ENCODE assay signal across 8 cellular contexts in the genomic region with DNA sequence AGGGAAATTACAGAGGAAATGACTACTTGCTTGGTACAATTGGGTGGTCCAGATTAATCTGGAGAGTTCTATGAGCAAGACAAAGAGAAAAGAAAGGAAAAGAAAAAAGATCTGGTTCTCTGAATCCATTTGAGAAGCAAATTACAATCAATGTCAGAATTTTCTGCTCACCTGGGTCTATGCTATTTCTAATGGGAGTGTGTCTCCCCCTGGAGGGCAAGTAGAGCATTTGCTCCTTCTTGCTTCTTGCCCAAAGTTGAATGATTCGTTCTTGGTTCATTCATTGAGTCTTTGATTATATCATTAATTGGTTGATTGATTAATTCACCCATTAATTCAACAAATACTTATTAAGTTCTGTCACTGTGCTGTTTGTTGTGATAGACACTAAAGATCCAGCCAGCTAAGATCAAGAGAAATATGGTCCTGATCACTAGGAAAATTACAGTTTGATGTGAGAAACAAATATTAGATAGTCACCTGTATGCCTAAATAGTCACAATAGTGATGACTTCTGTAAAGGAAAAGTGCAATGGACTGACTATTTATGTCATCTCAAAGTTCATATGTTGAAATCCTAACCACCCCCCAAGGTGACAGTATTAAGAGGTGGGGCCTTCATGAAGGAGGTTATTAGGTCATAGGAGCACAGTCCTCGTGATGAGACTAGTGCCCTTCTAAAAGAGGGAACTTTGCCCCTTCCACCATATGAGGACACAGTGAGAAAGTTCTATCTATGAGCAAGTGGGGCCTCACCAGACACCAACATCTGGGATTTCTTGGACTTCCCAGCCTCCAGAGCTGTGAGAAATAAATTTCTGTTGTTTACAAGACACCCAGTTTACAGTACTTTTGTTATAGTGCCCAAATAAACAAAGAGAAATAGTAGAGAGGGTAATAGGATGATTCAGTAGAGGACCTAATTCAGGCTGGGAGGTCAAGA. TPM values are rescaled to one million over a fixed set of nuclear protein-coding genes. Genes with fewer than 3 reads are reported as not detected.
DNase-seq lines count a peak whose midpoint lies in the region; ATAC-seq, FAIRE-seq and TF ChIP-seq lines count a peak whose summit lies in the region.

No MANE protein-coding gene starts in this region.

- H3K27me3 ChIP-seq in HAP-1 (ENCODE audit: low read depth): no peaks in the 10 kb centered on the region
- no peaks in the 10 kb centered on the region for H3K27me3 ChIP-seq in pancreas

- H3K9me3 ChIP-seq in HAP-1 (no peaks in the 10 kb centered on the region), pancreas (no peaks in the 10 kb centered on the region)

- H3K4me1 ChIP-seq in HAP-1 (peaks cover 15% of the 10 kb centered on the region), pancreas (no peaks in the 10 kb centered on the region)

- intact Hi-C loops in pancreas (cut with DNase I): loop anchor here in 1 of 3 donors (10.0 kb wide), 1 partner anchor 211 kb away; no protein-coding TSS in a partner anchor

- in situ Hi-C loops in HAP-1 (cut with MboI; ENCODE audit: low sequenced_read_pairs): loop anchor here (10.0 kb wide), 1 partner anchor 451 kb away; no protein-coding TSS in a partner anchor

- H3K36me3 ChIP-seq in HAP-1 (replicated peaks) (no peaks in the 10 kb centered on the region), pancreas (no peaks in the 10 kb centered on the region)

- H3K27ac ChIP-seq in pancreas: no peak overlapping the region

- H3K4me3 ChIP-seq in HAP-1: no peak overlapping the region
- H3K4me3 ChIP-seq in fibroblast of pulmonary artery (replicated peaks; ENCODE audit: low read depth, low read length): no peak overlapping the region
- no peak overlapping the region for H3K4me3 ChIP-seq in pancreas

- ATAC-seq in pancreas (peak in 3 of 4 donors; percentile 79 to 88 (median 86)), omental fat pad (ENCODE audit: low FRiP score) (no peak)

- 6 to 10% methylated on average over 2 of the region's 2 CpGs for WGBS in pancreas, 2 donors

- DNase-seq in D721Med (ENCODE audit: insufficient read length, low spot score) (no peak), HAP-1 (ENCODE audit: low spot score in 2 of 2) (peak; percentile 69 to 71), NCI-H446 treated with DMSO at 0.1 percent for 48 hours (lab: John Stamatoyannopoulos, UW) (peak; percentile 1), fibroblast of pulmonary artery (ENCODE audit: low read depth) (peak; percentile 82), pancreas (peak in 3 of 6 donors; percentile 16 to 36 (median 30)), omental fat pad (ENCODE audit: low spot score) (no peak)
- peak; percentile 37 for DNase-seq in activated CD8-positive, alpha-beta memory T cell treated with anti-CD3 and anti-CD28 coated beads, Interleukin-2, amount 50 U/mL, for 1 hour (ENCODE audit: extremely low read depth)
- no peak for DNase-seq in NK-92 treated with Interleukin-12 subunit alpha and Interleukin-12 subunit beta, amount 100 ng/mL, for 24 hours (lab: John Stamatoyannopoulos, UW)

- no peak for FAIRE-seq in D721Med (lab: Jason Lieb, UNC)
- FAIRE-seq in pancreas (lab: Jason Lieb, UNC): peak; percentile 89

- peak; percentile 91 for TF ChIP-seq CTCF in D721Med (IDR thresholded peaks at IDR 0.05; ENCODE audit: insufficient read depth, missing control alignments)
- peak; percentile 99 for TF ChIP-seq CTCF in fibroblast of pulmonary artery (IDR thresholded peaks at IDR 0.05; ENCODE audit: low read length, missing control alignments)
- TF ChIP-seq CTCF in pancreas (IDR thresholded peaks at IDR 0.05): peak; percentile 64 to 88 (median 83)
- TF ChIP-seq CTCF in omental fat pad (IDR thresholded peaks at IDR 0.05): peak in 1 of 3 donors; percentile 79

RNA-seq across cellular contexts. Expression of a gene that starts 8.0 kb away (rescaled TPM):
- total RNA-seq in pancreas (10 to 100 TPM; 17.6 to 27.6 (median 20.7) TPM), omental fat pad (10 to 100 TPM; 13.7 to 32.0 (median 22.3) TPM)
- polyA plus RNA-seq in pancreas: 10 to 100 TPM in 1 of 2 donors, 1 to 10 TPM in 1; 8.1 to 17.0 TPM

RNA-seq across cellular contexts. Expression of a gene that starts 18.1 kb away (rescaled TPM):
- total RNA-seq in pancreas: under 1 TPM; 0.16 to 0.76 (median 0.34) TPM
- polyA plus RNA-seq in pancreas: 1 to 10 TPM in 1 of 2 donors, under 1 TPM in 1; 0.61 to 3.1 TPM
- under 1 TPM; 0.24 to 0.63 (median 0.42) TPM for total RNA-seq in omental fat pad

RNA-seq across cellular contexts. Expression of a gene that starts 37.7 kb away (rescaled TPM):
- total RNA-seq in pancreas (not detected), omental fat pad (not detected)
- polyA plus RNA-seq in pancreas: not detected

RNA-seq across cellular contexts. Expression of a gene that starts 46.2 kb away (rescaled TPM):
- 10 to 100 TPM in 4 of 6 donors, 1 to 10 TPM in 2; 7.0 to 23.1 (median 11.3) TPM for total RNA-seq in pancreas
- polyA plus RNA-seq in pancreas: 10 to 100 TPM in 1 of 2 donors, 1 to 10 TPM in 1; 9.9 to 27.5 TPM
- total RNA-seq in omental fat pad: 10 to 100 TPM; 24.1 to 47.7 (median 31.3) TPM

RNA-seq across cellular contexts. Expression of a gene that starts 59.5 kb away (rescaled TPM):
- 1 to 10 TPM; 6.8 to 8.9 (median 7.4) TPM for total RNA-seq in pancreas
- 1 to 10 TPM; 1.9 to 3.4 TPM for polyA plus RNA-seq in pancreas
- total RNA-seq in omental fat pad: 10 to 100 TPM; 13.6 to 23.0 (median 18.2) TPM

Comparison
In these comparisons a context has a peak if more than half of its experiments do, and no peak if none do; other contexts are left out.
1. DNase-seq: peak in HAP-1 (2 of 2), NCI-H446 treated with DMSO at 0.1 percent for 48 hours (single experiment), activated CD8-positive, alpha-beta memory T cell treated with anti-CD3 and anti-CD28 coated beads, Interleukin-2, amount 50 U/mL, for 1 hour (single experiment) and fibroblast of pulmonary artery (single experiment); none in D721Med (single experiment), omental fat pad (single experiment) and NK-92 treated with Interleukin-12 subunit alpha and Interleukin-12 subunit beta, amount 100 ng/mL, for 24 hours (single experiment).